Comparison of ENCODE assay signal across 13 cellular contexts in the genomic region with DNA sequence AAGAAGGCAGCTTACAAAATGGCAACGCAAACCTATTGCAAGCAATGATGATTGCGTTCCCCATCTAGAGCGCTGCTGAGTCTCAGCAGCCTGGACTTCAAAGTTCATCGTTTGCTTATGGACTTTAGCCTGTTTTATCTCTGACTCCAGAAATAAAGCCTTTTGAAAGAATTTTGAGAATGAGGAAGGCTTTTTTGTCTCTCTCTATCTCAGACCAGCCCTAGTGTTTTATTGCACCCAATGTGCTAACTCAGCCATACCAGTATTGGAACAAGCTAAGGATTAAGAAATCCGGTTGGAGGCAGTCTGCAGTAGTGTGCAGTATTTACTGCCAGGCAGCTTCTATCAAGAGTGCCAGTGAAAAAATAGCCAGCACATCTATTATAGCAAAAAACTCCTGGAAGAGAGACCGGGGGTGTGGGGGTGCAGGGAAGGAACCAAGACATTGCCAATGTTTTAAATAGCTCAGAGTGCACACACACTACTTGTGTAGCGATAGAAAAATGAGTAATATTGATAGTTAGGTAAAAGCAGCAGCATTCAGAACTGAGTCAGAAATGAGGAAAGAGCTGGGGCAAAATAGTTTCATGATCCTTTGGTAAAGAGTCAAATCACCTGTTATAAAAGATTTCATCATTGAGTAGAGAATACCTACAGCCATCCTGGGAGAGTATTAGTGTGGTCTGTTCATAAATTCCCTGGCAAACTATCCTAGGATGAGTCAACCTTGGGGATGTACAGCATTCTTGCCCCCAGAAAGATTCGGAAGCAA.
DNase-seq lines count a peak whose midpoint lies in the region; ATAC-seq and TF ChIP-seq lines count a peak whose summit lies in the region.
"Had no signal": no experiment of that assay in that cellular context is flagged by ENCODE, and none has a peak within 500 bp of the region (broad histone marks: within the 10 kb centered on the region; RNA-seq: fewer than 3 reads in every experiment).

No MANE protein-coding gene starts in this region.

- H3K9me3 ChIP-seq in colonic mucosa = no peaks in the 10 kb centered on the region

- ATAC-seq in GM18870 (IDR thresholded peaks at IDR 0.05; ENCODE audit: unreplicated experiment) (peak; percentile 47), HG03025 (IDR thresholded peaks at IDR 0.05; ENCODE audit: low FRiP score, unreplicated experiment) (peak; percentile 51), HG03159 (IDR thresholded peaks at IDR 0.05; ENCODE audit: unreplicated experiment) (no peak)

- DNase-seq in colonic mucosa = peak; percentile 59
- DNase-seq in renal cortical epithelial cell (ENCODE audit: low read depth) = peak; percentile 86
- DNase-seq in NCI-H2196 treated with DMSO at 0.1 percent for 48 hours (lab: John Stamatoyannopoulos, UW; ENCODE audit: unreplicated experiment) = no peak
- DNase-seq in cerebellar nuclear complex (lab: John Stamatoyannopoulos, UW) = no peak
- no peak for DNase-seq in GOT3 (lab: John Stamatoyannopoulos, UW)
- DNase-seq: activated effector memory CD4-positive, alpha-beta T cell treated with anti-CD3 and anti-CD28 coated beads, Interleukin-2, amount 50 U/mL, for 16 hours; midbrain; NCI-H82; stimulated activated CD4-positive, alpha-beta T cell treated with anti-CD3 and anti-CD28 coated beads, Interleukin-4, amount 100 ng/mL, for 1 hour; T1000 had no signal

- no peaks in the 10 kb centered on the region for H3K27me3 ChIP-seq in colonic mucosa

- TF ChIP-seq CTCF in colonic mucosa (IDR thresholded peaks at IDR 0.05) = no peak

- no peaks in the 10 kb centered on the region for H3K36me3 ChIP-seq in colonic mucosa

- no peak overlapping the region for H3K9ac ChIP-seq in colonic mucosa (ENCODE audit: low read depth in 2 of 2, low read length in 2 of 2)

- intact Hi-C loops in colonic mucosa (cut with DNase I) = no loop called here

- no peak overlapping the region for H3K27ac ChIP-seq in colonic mucosa

- H3K4me3 ChIP-seq in colonic mucosa = no peak overlapping the region

- H3K4me1 ChIP-seq in colonic mucosa = no peaks in the 10 kb centered on the region

Comparison
In these comparisons a context has a peak if more than half of its experiments do, and no peak if none do; other contexts are left out.
1. DNase-seq: peak in colonic mucosa (single experiment) and renal cortical epithelial cell (single experiment); none in NCI-H2196 treated with DMSO at 0.1 percent for 48 hours (single experiment), cerebellar nuclear complex (0 of 2) and GOT3 (single experiment).